ENCODE assay signal across 30 cellular contexts in genomic region chr12:53113951-53114350, GRCh38. TPM values are rescaled to one million over a fixed set of nuclear protein-coding genes. Genes with fewer than 3 reads are reported as not detected.
DNase-seq lines count a peak whose midpoint lies in the region; ATAC-seq and TF ChIP-seq lines count a peak whose summit lies in the region.
"Had no signal": no experiment of that assay in that cellular context is flagged by ENCODE, and none has a peak within 500 bp of the region (broad histone marks: within the 10 kb centered on the region; RNA-seq: fewer than 3 reads in every experiment).

No MANE protein-coding gene starts in this region.

- H3K4me1 Mint-ChIP-seq in nephron = peaks cover 11% of the 10 kb centered on the region
- no peaks in the 10 kb centered on the region for H3K4me1 Mint-ChIP-seq in activated T-helper 1 cell treated with anti-CD3 and anti-CD28 coated beads, Interleukin-12 subunit alpha, Interleukin-12 subunit beta, Interleukin-2, Interleukin-4 antibody, amounts not matched to agents 30 ng/mL and 10 ng/mL and 1 ng/mL, durations not matched to agents 14 hours and 24 hours and 36 hours (ENCODE audit: low read depth)
- H3K4me1 Mint-ChIP-seq: CD8-positive, alpha-beta memory T cell had no signal

- TF ChIP-seq POLR2A in erythroblast (IDR thresholded peaks at IDR 0.05; ENCODE audit: low read length) = no peak

- H3K27ac ChIP-seq in cardiac muscle cell (peak overlapping the region; percentile 2), heart right ventricle (peak overlapping the region in 1 of 10 donors; percentile 82), ascending aorta (peak overlapping the region; percentile 90 to 95)
- H3K27ac ChIP-seq: HL-60, KMS-11, Peyer's patch had no signal

- H3K4me1 ChIP-seq in cardiac muscle cell (ENCODE audit: low read depth) (peaks cover 12% of the 10 kb centered on the region), heart right ventricle (peaks cover 0 to 14% (median 3%) of the 10 kb centered on the region in 9 donors), ascending aorta (peaks cover 6 to 28% of the 10 kb centered on the region in 2 donors)
- H3K4me1 ChIP-seq: BE2C, Peyer's patch had no signal

- peak overlapping the region; percentile 93 to 98 (median 93) for H3K27ac Mint-ChIP-seq in nephron
- no peak overlapping the region for H3K27ac Mint-ChIP-seq in activated T-helper 1 cell treated with anti-CD3 and anti-CD28 coated beads, Interleukin-12 subunit alpha, Interleukin-12 subunit beta, Interleukin-2, Interleukin-4 antibody, amounts not matched to agents 30 ng/mL and 10 ng/mL and 1 ng/mL, durations not matched to agents 14 hours and 24 hours and 36 hours
- H3K27ac Mint-ChIP-seq: CD14-positive monocyte; CD8-positive, alpha-beta memory T cell; IgD-negative memory B cell had no signal

- H3K4me3 Mint-ChIP-seq in nephron = peak overlapping the region in 2 of 3 experiments; percentile 63 to 64
- H3K4me3 Mint-ChIP-seq in activated T-helper 1 cell treated with anti-CD3 and anti-CD28 coated beads, Interleukin-12 subunit alpha, Interleukin-12 subunit beta, Interleukin-2, Interleukin-4 antibody, amounts not matched to agents 30 ng/mL and 10 ng/mL and 1 ng/mL, durations not matched to agents 14 hours and 24 hours and 36 hours = no peak overlapping the region
- H3K4me3 Mint-ChIP-seq: CD14-positive monocyte; CD8-positive, alpha-beta memory T cell; IgD-negative memory B cell had no signal

- no peak for ATAC-seq in heart right ventricle
- no peak for ATAC-seq in GM19467 (IDR thresholded peaks at IDR 0.05; ENCODE audit: unreplicated experiment)

- H3K27me3 ChIP-seq in cardiac muscle cell (no peaks in the 10 kb centered on the region), heart right ventricle (no peaks in the 10 kb centered on the region), ascending aorta (no peaks in the 10 kb centered on the region)
- H3K27me3 ChIP-seq: BE2C, Peyer's patch had no signal

- H3K36me3 ChIP-seq in cardiac muscle cell (no peaks in the 10 kb centered on the region), heart right ventricle (no peaks in the 10 kb centered on the region), ascending aorta (no peaks in the 10 kb centered on the region)
- H3K36me3 ChIP-seq: BE2C, Peyer's patch had no signal

- H3K9me3 ChIP-seq in cardiac muscle cell (ENCODE audit: low read depth) = no peaks in the 10 kb centered on the region
- no peaks in the 10 kb centered on the region for H3K9me3 ChIP-seq in heart right ventricle
- no peaks in the 10 kb centered on the region for H3K9me3 ChIP-seq in ascending aorta
- H3K9me3 ChIP-seq: BE2C, Peyer's patch had no signal

- intact Hi-C loops in heart right ventricle (cut with DNase I) = loop anchor here in 1 of 10 donors (10.0 kb wide), 1 partner anchor 61 kb away; no protein-coding TSS in a partner anchor
- intact Hi-C loops in ascending aorta (cut with DNase I) = no loop called here
- intact Hi-C loops in activated T-helper 1 cell treated with anti-CD3 and anti-CD28 coated beads, Interleukin-12 subunit alpha, Interleukin-12 subunit beta, Interleukin-2, Interleukin-4 antibody, amounts not matched to agents 30 ng/mL and 10 ng/mL and 1 ng/mL, durations not matched to agents 14 hours and 24 hours and 36 hours (cut with micrococcal nuclease) = no loop called here

- DNase-seq in cardiac muscle cell (ENCODE audit: low read depth in 1 of 2, low spot score in 1 of 2) (no peak), heart right ventricle (no peak), ascending aorta (ENCODE audit: low spot score in 2 of 2) (no peak), erythroblast (lab: John Stamatoyannopoulos, UW) (no peak)
- DNase-seq in activated T-helper 1 cell treated with anti-CD3 and anti-CD28 coated beads, Interleukin-12 subunit alpha, Interleukin-12 subunit beta, Interleukin-2, Interleukin-4 antibody, amounts not matched to agents 30 ng/mL and 10 ng/mL and 1 ng/mL, durations not matched to agents 14 hours and 24 hours and 36 hours (ENCODE audit: low spot score) = no peak
- DNase-seq: 8988T; ACHN; BE2C; Calu3; CD8-positive, alpha-beta memory T cell; DMS79 treated with DMSO at 0.1 percent for 48 hours; GF-D8; HCEC 1CT; NCI-H1092 treated with DMSO at 0.1 percent for 48 hours; NCI-H1436; NCI-H187; NCI-H2081 treated with DMSO at 0.1 percent for 48 hours; NCI-H2171; NCI-H226; NCI-H510A; NCI-H69; Peyer's patch; SHP77 treated with DMSO at 0.1 percent for 48 hours had no signal

- H3K36me3 Mint-ChIP-seq in nephron (ENCODE audit: low read depth) = no peaks in the 10 kb centered on the region
- H3K36me3 Mint-ChIP-seq in activated T-helper 1 cell treated with anti-CD3 and anti-CD28 coated beads, Interleukin-12 subunit alpha, Interleukin-12 subunit beta, Interleukin-2, Interleukin-4 antibody, amounts not matched to agents 30 ng/mL and 10 ng/mL and 1 ng/mL, durations not matched to agents 14 hours and 24 hours and 36 hours (ENCODE audit: low read depth) = no peaks in the 10 kb centered on the region
- H3K36me3 Mint-ChIP-seq: CD14-positive monocyte; CD8-positive, alpha-beta memory T cell; IgD-negative memory B cell had no signal

- no peaks in the 10 kb centered on the region for H3K9me3 Mint-ChIP-seq in nephron
- H3K9me3 Mint-ChIP-seq in activated T-helper 1 cell treated with anti-CD3 and anti-CD28 coated beads, Interleukin-12 subunit alpha, Interleukin-12 subunit beta, Interleukin-2, Interleukin-4 antibody, amounts not matched to agents 30 ng/mL and 10 ng/mL and 1 ng/mL, durations not matched to agents 14 hours and 24 hours and 36 hours = no peaks in the 10 kb centered on the region
- H3K9me3 Mint-ChIP-seq: CD8-positive, alpha-beta memory T cell; IgD-negative memory B cell had no signal

- TF ChIP-seq CTCF in cardiac muscle cell (IDR thresholded peaks at IDR 0.05; ENCODE audit: low read depth, low read length) (no peak), heart right ventricle (IDR thresholded peaks at IDR 0.05) (no peak), ascending aorta (IDR thresholded peaks at IDR 0.05) (no peak), nephron (IDR thresholded peaks at IDR 0.05; ENCODE audit: unreplicated experiment in 3 of 3) (no peak)

- H3K27me3 Mint-ChIP-seq in nephron (ENCODE audit: low read depth) = peaks cover 10% of the 10 kb centered on the region
- peaks cover 1% of the 10 kb centered on the region for H3K27me3 Mint-ChIP-seq in activated T-helper 1 cell treated with anti-CD3 and anti-CD28 coated beads, Interleukin-12 subunit alpha, Interleukin-12 subunit beta, Interleukin-2, Interleukin-4 antibody, amounts not matched to agents 30 ng/mL and 10 ng/mL and 1 ng/mL, durations not matched to agents 14 hours and 24 hours and 36 hours (ENCODE audit: insufficient read depth)
- H3K27me3 Mint-ChIP-seq: CD8-positive, alpha-beta memory T cell; IgD-negative memory B cell had no signal

- H3K4me3 ChIP-seq in cardiac muscle cell (no peak overlapping the region), heart right ventricle (no peak overlapping the region), ascending aorta (no peak overlapping the region)
- H3K4me3 ChIP-seq: Peyer's patch had no signal

RNA-seq across cellular contexts. Expression of gene SOAT2, which starts 10.7 kb away (rescaled TPM):
- 0.57 and 1.6 TPM in 2 replicates for total RNA-seq in cardiac muscle cell
- 1.3 and 1.9 TPM in 2 replicates for polyA plus RNA-seq in cardiac muscle cell
- total RNA-seq in heart right ventricle = not detected
- polyA plus RNA-seq in heart right ventricle = under 1 TPM in 1 of 2 donors, not detected in 1; 0.03 TPM
- not detected for total RNA-seq in ascending aorta
- not detected in 2 replicates for total RNA-seq in activated T-helper 1 cell treated with anti-CD3 and anti-CD28 coated beads, Interleukin-12 subunit alpha, Interleukin-12 subunit beta, Interleukin-2, Interleukin-4 antibody, amounts not matched to agents 30 ng/mL and 10 ng/mL and 1 ng/mL, durations not matched to agents 14 hours and 24 hours and 36 hours
- total RNA-seq: Calu3, H1 had no signal
- polyA plus RNA-seq: CD14-positive monocyte, IgD-negative memory B cell had no signal

RNA-seq across cellular contexts. Expression of gene IGFBP6, which starts 16.5 kb away (rescaled TPM):
- total RNA-seq in cardiac muscle cell (58.9 and 105 TPM in 2 replicates), heart right ventricle (10 to 100 TPM; 27.0 to 75.6 (median 37.7) TPM), ascending aorta (1,664 TPM)
- polyA plus RNA-seq in cardiac muscle cell (75.4 and 109 TPM in 2 replicates), heart right ventricle (100 to 1,000 TPM in 1 of 2 donors, 10 to 100 TPM in 1; 61.5 to 182 TPM)
- total RNA-seq in activated T-helper 1 cell treated with anti-CD3 and anti-CD28 coated beads, Interleukin-12 subunit alpha, Interleukin-12 subunit beta, Interleukin-2, Interleukin-4 antibody, amounts not matched to agents 30 ng/mL and 10 ng/mL and 1 ng/mL, durations not matched to agents 14 hours and 24 hours and 36 hours = 0.81 TPM in 1 of 2 replicates, not detected in the other
- polyA plus RNA-seq: CD14-positive monocyte had no signal

RNA-seq across cellular contexts. Expression of gene SPRYD3, which starts 34.8 kb away (rescaled TPM):
- total RNA-seq in cardiac muscle cell (14.8 and 15.8 TPM in 2 replicates), heart right ventricle (10 to 100 TPM; 40.9 to 63.0 (median 47.4) TPM), ascending aorta (48.6 TPM)
- polyA plus RNA-seq in cardiac muscle cell (17.6 and 19.4 TPM in 2 replicates), heart right ventricle (10 to 100 TPM; 20.5 to 63.9 TPM)
- total RNA-seq in activated T-helper 1 cell treated with anti-CD3 and anti-CD28 coated beads, Interleukin-12 subunit alpha, Interleukin-12 subunit beta, Interleukin-2, Interleukin-4 antibody, amounts not matched to agents 30 ng/mL and 10 ng/mL and 1 ng/mL, durations not matched to agents 14 hours and 24 hours and 36 hours = 41.2 and 42.6 TPM in 2 replicates

Comparison
In these comparisons a context has a peak if more than half of its experiments do, and no peak if none do; other contexts are left out.
1. RNA of gene IGFBP6, which starts 16.5 kb away (total RNA-seq): 1,664 TPM in ascending aorta (single experiment), 58.9 to 105 TPM in cardiac muscle cell and 27.0 to 75.6 TPM in heart right ventricle; 0.81 TPM in activated T-helper 1 cell treated with anti-CD3 and anti-CD28 coated beads, Interleukin-12 subunit alpha, Interleukin-12 subunit beta, Interleukin-2, Interleukin-4 antibody, amounts not matched to agents 30 ng/mL and 10 ng/mL and 1 ng/mL, durations not matched to agents 14 hours and 24 hours and 36 hours; every median in the first group is over 10 times any median in the second.